ENCODE assay signal across 8 cellular contexts in genomic region chr7:129502708-129503685, GRCh38. TPM values are rescaled to one million over a fixed set of nuclear protein-coding genes. Genes with fewer than 3 reads are reported as not detected.
DNase-seq lines count a peak whose midpoint lies in the region; ATAC-seq and TF ChIP-seq lines count a peak whose summit lies in the region.

No MANE protein-coding gene starts in this region.

- no peaks in the 10 kb centered on the region for H3K36me3 Mint-ChIP-seq in naive thymus-derived CD8-positive, alpha-beta T cell

- H3K4me3 Mint-ChIP-seq in naive thymus-derived CD8-positive, alpha-beta T cell = peak overlapping the region; percentile 67 to 92 (median 90)

- DNase-seq in GM12864 (ENCODE audit: low read depth) (no peak), OCI-M2 (lab: John Stamatoyannopoulos, UW; ENCODE audit: unreplicated experiment) (no peak), GM19240 (ENCODE audit: insufficient read length, low spot score) (no peak)
- DNase-seq in effector memory CD4-positive, alpha-beta T cell = no peak
- DNase-seq in naive thymus-derived CD8-positive, alpha-beta T cell = peak in 4 of 10 donors; percentile 6 to 25 (median 22)

- H3K9me3 ChIP-seq in effector memory CD4-positive, alpha-beta T cell (ENCODE audit: control insufficient read depth, low read length) = no peaks in the 10 kb centered on the region

- peak overlapping the region; percentile 61 for H3K4me3 ChIP-seq in GM12864 (ENCODE audit: low read depth, low read length)
- H3K4me3 ChIP-seq in effector memory CD4-positive, alpha-beta T cell (ENCODE audit: insufficient read depth, low read depth, low read length, poor library complexity, severe bottlenecking) = peak overlapping the region; percentile 47

- no peaks in the 10 kb centered on the region for H3K9me3 Mint-ChIP-seq in naive thymus-derived CD8-positive, alpha-beta T cell

- peak overlapping the region; percentile 76 for H3K27ac ChIP-seq in VCaP
- H3K27ac ChIP-seq in effector memory CD4-positive, alpha-beta T cell (ENCODE audit: insufficient read depth, low read length, poor library complexity, severe bottlenecking) = peak overlapping the region; percentile 52

- POLR2A ChIA-PET in naive thymus-derived CD8-positive, alpha-beta T cell (lab: Charles Lee) = interaction anchor here (0.6 kb wide), 1 partner anchor 140 kb away, joined by 4 read pairs; no protein-coding TSS in a partner anchor

- peaks cover 4% of the 10 kb centered on the region for H3K4me1 ChIP-seq in effector memory CD4-positive, alpha-beta T cell (ENCODE audit: control insufficient read depth, insufficient read depth, low read length, poor library complexity, severe bottlenecking)

- H3K27me3 Mint-ChIP-seq in naive thymus-derived CD8-positive, alpha-beta T cell = no peaks in the 10 kb centered on the region

- peaks cover 7 to 24% (median 14%) of the 10 kb centered on the region in 4 donors for H3K4me1 Mint-ChIP-seq in naive thymus-derived CD8-positive, alpha-beta T cell

- peak overlapping the region; percentile 79 to 93 (median 93) for H3K27ac Mint-ChIP-seq in naive thymus-derived CD8-positive, alpha-beta T cell

- TF ChIP-seq CTCF in GM12864 (IDR thresholded peaks at IDR 0.05; ENCODE audit: low read depth, low read length, missing control alignments) (no peak), VCaP (conservative IDR thresholded peaks at IDR 0.05) (peak; percentile 45)

- H3K36me3 ChIP-seq in effector memory CD4-positive, alpha-beta T cell (ENCODE audit: control insufficient read depth, insufficient read depth, low read length) = no peaks in the 10 kb centered on the region

- H3K27me3 ChIP-seq in effector memory CD4-positive, alpha-beta T cell (replicated peaks; ENCODE audit: control insufficient read depth, insufficient read depth, low read length, poor library complexity, severe bottlenecking) = no peaks in the 10 kb centered on the region

- peak; percentile 17 for ATAC-seq in HG02938 (IDR thresholded peaks at IDR 0.05; ENCODE audit: unreplicated experiment)
- ATAC-seq in naive thymus-derived CD8-positive, alpha-beta T cell = peak in 1 of 2 donors; percentile 14
- ATAC-seq in GM21717 (IDR thresholded peaks at IDR 0.05; ENCODE audit: unreplicated experiment) = no peak

RNA-seq across cellular contexts. Expression of gene SMKR1, which starts 0.7 kb away (rescaled TPM):
- total RNA-seq in naive thymus-derived CD8-positive, alpha-beta T cell = 1 to 10 TPM; 1.5 to 3.8 TPM
- polyA plus RNA-seq in naive thymus-derived CD8-positive, alpha-beta T cell = 1 to 10 TPM; 5.2 to 9.7 (median 7.8) TPM
